ENCODE assay signal across 8 cellular contexts in genomic region chr3:10594915-10595314, GRCh38.
DNase-seq lines count a peak whose midpoint lies in the region; ATAC-seq and TF ChIP-seq lines count a peak whose summit lies in the region.

No MANE protein-coding gene starts in this region.

- H4K8ac ChIP-seq in mesenchymal stem cell (ENCODE audit: low read length), result no peak overlapping the region

- H3K36me3 ChIP-seq in body of pancreas (replicated peaks in 1 of 2; ENCODE audit: insufficient read depth in 1 of 2, low read depth in 2 of 2) (no peaks in the 10 kb centered on the region), mesenchymal stem cell (ENCODE audit: control insufficient read depth in 1 of 2, insufficient read depth in 2 of 2, low read depth in 1 of 2, low read length in 2 of 2) (no peaks in the 10 kb centered on the region), BE2C (no peaks in the 10 kb centered on the region)

- H3K4me3 ChIP-seq in body of pancreas, result no peak overlapping the region
- H3K4me3 ChIP-seq in mesenchymal stem cell (ENCODE audit: insufficient read depth in 1 of 2, low read depth in 1 of 2, low read length in 2 of 2), result no peak overlapping the region
- no peak overlapping the region for H3K4me3 ChIP-seq in BE2C (ENCODE audit: low read depth, low read length)

- TF ChIP-seq CTCF in body of pancreas (IDR thresholded peaks at IDR 0.05) (no peak), BE2C (IDR thresholded peaks at IDR 0.05; ENCODE audit: low read depth, low read length) (no peak)

- H3K27ac ChIP-seq in body of pancreas (no peak overlapping the region), mesenchymal stem cell (ENCODE audit: low read length, poor library complexity, severe bottlenecking) (no peak overlapping the region)

- ATAC-seq in body of pancreas, result peak; percentile 33

- H2BK120ac ChIP-seq in mesenchymal stem cell (ENCODE audit: low read depth, low read length), result no peak overlapping the region

- H2BK15ac ChIP-seq in mesenchymal stem cell (ENCODE audit: low read depth, poor library complexity, severe bottlenecking), result no peak overlapping the region

- 13 to 24% methylated on average over 8 of the region's 8 CpGs for WGBS in body of pancreas, 2 donors
- WGBS in mesenchymal stem cell, result 45% methylated on average over 6 of the region's 8 CpGs

- H3K79me1 ChIP-seq in mesenchymal stem cell (replicated peaks; ENCODE audit: low read length, poor library complexity, severe bottlenecking), result no peaks in the 10 kb centered on the region

- H3K4me1 ChIP-seq in body of pancreas (no peaks in the 10 kb centered on the region), mesenchymal stem cell (ENCODE audit: control insufficient read depth, insufficient read depth, low read depth, low read length) (peaks cover 3% of the 10 kb centered on the region), BE2C (no peaks in the 10 kb centered on the region)

- intact Hi-C loops in body of pancreas (cut with DNase I), result no loop called here

- no peak overlapping the region for H3K18ac ChIP-seq in mesenchymal stem cell (ENCODE audit: low read depth in 1 of 2, low read length in 2 of 2)

- no peaks in the 10 kb centered on the region for H3K27me3 ChIP-seq in body of pancreas
- peaks cover 18 to 29% of the 10 kb centered on the region in 2 experiments for H3K27me3 ChIP-seq in mesenchymal stem cell (ENCODE audit: control insufficient read depth in 1 of 2, insufficient read depth in 1 of 2, low read length in 2 of 2)
- no peaks in the 10 kb centered on the region for H3K27me3 ChIP-seq in BE2C

- H2AFZ ChIP-seq in mesenchymal stem cell (ENCODE audit: low read depth, low read length), result no peak overlapping the region

- no peak overlapping the region for H3K4me2 ChIP-seq in mesenchymal stem cell (ENCODE audit: low read length, poor library complexity, severe bottlenecking)

- H3K9me3 ChIP-seq in body of pancreas (no peaks in the 10 kb centered on the region), mesenchymal stem cell (ENCODE audit: control insufficient read depth, low read length) (no peaks in the 10 kb centered on the region), BE2C (no peaks in the 10 kb centered on the region)

- no peak overlapping the region for H2AK5ac ChIP-seq in mesenchymal stem cell (ENCODE audit: low read length, severe bottlenecking)

- no peak overlapping the region for H3K4ac ChIP-seq in mesenchymal stem cell (ENCODE audit: low read depth in 1 of 2, low read length in 2 of 2)

- no peak overlapping the region for H3K23ac ChIP-seq in mesenchymal stem cell (ENCODE audit: low read length in 2 of 2)

- no peak overlapping the region for H4K91ac ChIP-seq in mesenchymal stem cell (ENCODE audit: low read length)

- no peak overlapping the region for H2BK5ac ChIP-seq in mesenchymal stem cell (ENCODE audit: low read depth, low read length, poor library complexity, severe bottlenecking)

- TF ChIP-seq POLR2A in body of pancreas (IDR thresholded peaks at IDR 0.05), result no peak

- no peak overlapping the region for H2BK12ac ChIP-seq in mesenchymal stem cell (ENCODE audit: low read length in 2 of 2)

- H3K9ac ChIP-seq in mesenchymal stem cell (ENCODE audit: low read length), result no peak overlapping the region

- no peak overlapping the region for H3K14ac ChIP-seq in mesenchymal stem cell (ENCODE audit: low read length in 2 of 2)

- DNase-seq in DMS53 (lab: John Stamatoyannopoulos, UW) (peak; percentile 5), DMS53 treated with DMSO at 0.1 percent for 48 hours (lab: John Stamatoyannopoulos, UW; ENCODE audit: unreplicated experiment) (no peak), RPMI8226 (peak; percentile 83), body of pancreas (peak in 3 of 4 donors; percentile 31 to 37 (median 34)), mesenchymal stem cell (peak; percentile 9), GF-D8 (lab: John Stamatoyannopoulos, UW) (no peak), NK-92 (lab: John Stamatoyannopoulos, UW; ENCODE audit: unreplicated experiment) (no peak), BE2C (no peak)

Comparison
In these comparisons a context has a peak if more than half of its experiments do, and no peak if none do; other contexts are left out.
1. DNase-seq: peak in DMS53 (single experiment), RPMI8226 (single experiment), body of pancreas (3 of 4) and mesenchymal stem cell (single experiment); none in DMS53 treated with DMSO at 0.1 percent for 48 hours (single experiment), GF-D8 (single experiment), NK-92 (single experiment) and BE2C (single experiment).